ENCODE assay signal across 6 cellular contexts in the genomic region with DNA sequence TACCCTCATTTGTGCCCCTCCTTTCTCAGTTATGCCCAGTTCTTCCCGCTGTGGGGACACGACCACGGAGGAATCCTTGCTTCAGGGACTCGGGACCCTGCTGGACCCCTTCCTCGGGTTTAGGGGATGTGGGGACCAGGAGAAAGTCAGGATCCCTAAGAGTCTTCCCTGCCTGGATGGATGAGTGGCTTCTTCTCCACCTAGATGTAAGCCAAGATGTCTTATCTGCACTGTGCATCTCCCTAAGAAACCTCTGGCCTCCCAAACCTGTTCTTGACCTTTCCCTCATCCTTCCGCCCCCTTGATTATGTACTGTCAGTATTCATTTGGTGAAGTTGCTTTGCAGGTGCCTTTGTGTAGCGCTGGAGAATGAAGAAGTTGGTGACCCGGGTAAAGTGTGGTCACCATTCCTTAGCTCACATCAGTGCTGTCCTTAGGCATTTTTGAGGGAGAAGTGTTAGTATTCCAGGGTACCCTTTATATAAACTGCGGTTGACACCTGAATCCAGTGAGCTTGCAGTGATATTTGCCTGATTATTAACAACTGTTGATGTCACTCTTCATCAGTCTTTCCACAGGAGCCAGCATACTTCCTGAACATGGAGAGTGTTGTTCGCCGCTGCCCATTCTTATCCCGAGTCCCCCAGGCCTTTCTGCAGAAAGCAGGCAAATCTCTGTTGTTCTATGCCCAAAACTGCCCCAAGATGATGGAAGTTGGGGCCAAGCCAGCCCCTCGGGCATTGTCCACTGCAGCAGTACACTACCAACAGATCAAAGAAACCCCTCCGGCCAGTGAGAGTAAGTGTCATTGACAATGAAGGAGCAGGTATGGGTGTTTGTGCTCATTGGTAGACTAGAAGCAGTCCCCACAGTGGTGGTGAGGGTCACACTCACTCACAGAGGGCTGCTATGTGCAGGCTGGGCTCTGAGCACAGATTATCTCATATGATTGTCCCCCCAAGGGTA. TPM values are rescaled to one million over a fixed set of nuclear protein-coding genes. Genes with fewer than 3 reads are reported as not detected.
DNase-seq lines count a peak whose midpoint lies in the region; ATAC-seq and TF ChIP-seq lines count a peak whose summit lies in the region.

No MANE protein-coding gene starts in this region.

- H3K36me3 Mint-ChIP-seq in immature natural killer cell: peaks cover 8 to 20% (median 10%) of the 10 kb centered on the region in 3 donors

- H3K9ac ChIP-seq in SK-N-MC (ENCODE audit: insufficient read length): peak overlapping the region; percentile 83

- H3K4me3 ChIP-seq in AG04449 (ENCODE audit: low read depth, low read length): peak overlapping the region; percentile 84
- H3K4me3 ChIP-seq in SK-N-MC: peak overlapping the region; percentile 83

- no peak for ATAC-seq in HG03139 (IDR thresholded peaks at IDR 0.05; ENCODE audit: unreplicated experiment)

- no peak overlapping the region for H3K27ac ChIP-seq in SK-N-MC

- peaks cover 35 to 40% of the 10 kb centered on the region in 2 donors for H3K4me1 Mint-ChIP-seq in immature natural killer cell

- no peak for DNase-seq in AG04449 (ENCODE audit: low read depth, low spot score)
- no peak for DNase-seq in SK-N-MC (ENCODE audit: low read depth, low spot score)
- no peak for DNase-seq in immature natural killer cell
- no peak for DNase-seq in DMS153 treated with DMSO at 0.1 percent for 48 hours (lab: John Stamatoyannopoulos, UW; ENCODE audit: unreplicated experiment)
- no peak for DNase-seq in NCI-H510A treated with DMSO at 0.1 percent for 48 hours (lab: John Stamatoyannopoulos, UW)

- peaks cover 0 to 1% (median 0%) of the 10 kb centered on the region in 6 donors for H3K9me3 Mint-ChIP-seq in immature natural killer cell

- POLR2A ChIA-PET in AG04449 (lab: Yijun Ruan, JAX): no interaction called here

- TF ChIP-seq CTCF in AG04449 (IDR thresholded peaks at IDR 0.05; ENCODE audit: insufficient read depth, low read length, missing control alignments): no peak

- no peaks in the 10 kb centered on the region for H3K9me3 ChIP-seq in SK-N-MC (ENCODE audit: low read depth, low read length)

- H3K4me3 Mint-ChIP-seq in immature natural killer cell: peak overlapping the region; percentile 86 to 98 (median 95)

- CTCF ChIA-PET in AG04449 (lab: Yijun Ruan, JAX): interaction anchor here (1.0 kb wide), 2 partner anchors 9 to 21 kb away, joined by 3 to 5 read pairs; no protein-coding TSS in a partner anchor

- peaks cover 4 to 12% (median 9%) of the 10 kb centered on the region in 3 donors for H3K27me3 Mint-ChIP-seq in immature natural killer cell (ENCODE audit: low read depth in 3 of 3)

- peak overlapping the region; percentile 88 to 97 (median 94) for H3K27ac Mint-ChIP-seq in immature natural killer cell

- peaks cover 27% of the 10 kb centered on the region for H3K36me3 ChIP-seq in SK-N-MC (ENCODE audit: insufficient read depth, low read length)

RNA-seq across cellular contexts. Expression of gene ALAS1, which starts 1.0 kb away (rescaled TPM):
- 10 to 100 TPM; 18.0 to 37.0 (median 27.4) TPM for polyA plus RNA-seq in immature natural killer cell

RNA-seq across cellular contexts. Expression of gene TLR9, which starts 26.5 kb away (rescaled TPM):
- polyA plus RNA-seq in immature natural killer cell: not detected

RNA-seq across cellular contexts. Expression of gene TWF2, which starts 40.0 kb away (rescaled TPM):
- polyA plus RNA-seq in immature natural killer cell: 100 to 1,000 TPM in 2 of 3 donors, 10 to 100 TPM in 1; 96.4 to 159 (median 143) TPM

RNA-seq across cellular contexts. Expression of gene POC1A, which starts 44.7 kb away (rescaled TPM):
- 1 to 10 TPM in 2 of 3 donors, not detected in 1; 2.9 to 4.0 TPM for polyA plus RNA-seq in immature natural killer cell

RNA-seq across cellular contexts. Expression of gene PPM1M, which starts 46.6 kb away (rescaled TPM):
- polyA plus RNA-seq in immature natural killer cell: 10 to 100 TPM; 57.1 to 83.6 (median 66.8) TPM
